In the genomic region with DNA sequence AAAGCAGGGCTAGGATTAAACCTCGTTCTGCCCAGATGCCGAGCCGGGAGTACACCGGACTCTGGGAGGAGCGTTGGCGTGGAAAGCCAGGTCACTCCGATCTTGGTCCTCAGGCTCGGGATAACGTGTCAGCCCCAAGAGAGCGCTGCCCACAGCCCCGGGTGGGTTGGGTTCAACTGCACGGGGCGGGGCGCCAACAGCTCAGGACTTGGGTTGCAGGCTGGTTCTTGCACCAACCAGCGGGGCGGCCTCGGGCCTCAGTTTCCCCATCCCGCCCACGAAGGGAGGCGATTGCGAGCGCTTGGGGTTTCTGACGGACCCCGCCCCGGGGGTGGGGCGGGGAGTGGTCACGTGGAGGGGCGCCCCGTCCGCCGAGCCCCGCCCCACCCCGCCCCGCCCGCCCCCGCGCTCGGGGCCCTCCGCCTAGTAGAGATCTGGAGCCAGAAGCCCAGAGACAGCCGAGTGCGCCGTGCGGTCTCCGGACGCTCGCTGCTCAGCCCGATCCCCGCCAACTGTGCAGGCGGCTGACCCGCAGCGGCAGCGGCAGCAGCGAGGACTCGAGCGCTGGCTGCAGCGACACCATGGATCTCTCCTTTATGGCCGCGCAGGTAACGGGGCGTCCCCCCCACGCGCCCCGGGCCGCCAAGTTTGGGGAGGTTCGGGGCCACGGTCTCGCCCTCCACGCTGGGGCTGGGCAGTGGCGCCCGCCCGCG, we compare ENCODE assay signal across 8 cellular contexts. TPM values are rescaled to one million over a fixed set of nuclear protein-coding genes. Genes with fewer than 3 reads are reported as not detected.
DNase-seq lines count a peak whose midpoint lies in the region; ATAC-seq lines count a peak whose summit lies in the region.

C14orf132 (plus strand) TSS at position 443 of the 713 bp plus-strand sequence; CDS start at position 582, 139 bp downstream.

- peak within 1 kb of the TSS; percentile 48 for H3K4me3 ChIP-seq in naive thymus-derived CD4-positive, alpha-beta T cell (ENCODE audit: low read length)

- H3K27me3 ChIP-seq in naive thymus-derived CD4-positive, alpha-beta T cell (ENCODE audit: control insufficient read depth in 2 of 2, insufficient read depth in 2 of 2, low read length in 2 of 2): peaks cover 0 to 9% of the 10 kb centered on the region in 2 donors

- peaks cover 16% of the 10 kb centered on the region for H3K4me1 Mint-ChIP-seq in activated T-cell treated with anti-CD3 and anti-CD28 coated beads, Interleukin-2, amount 50 U/mL, for 4 hours (ENCODE audit: low read depth)
- H3K4me1 Mint-ChIP-seq in naive thymus-derived CD4-positive, alpha-beta T cell: peaks cover 11 to 44% (median 30%) of the 10 kb centered on the region in 7 donors

- no peaks in the 10 kb centered on the region for H3K36me3 ChIP-seq in naive thymus-derived CD4-positive, alpha-beta T cell (ENCODE audit: control insufficient read depth in 2 of 3, insufficient read depth in 3 of 3, low read length in 3 of 3)

- no peaks in the 10 kb centered on the region for H3K9me3 Mint-ChIP-seq in activated T-cell treated with anti-CD3 and anti-CD28 coated beads, Interleukin-2, amount 50 U/mL, for 4 hours
- no peaks in the 10 kb centered on the region for H3K9me3 Mint-ChIP-seq in naive thymus-derived CD4-positive, alpha-beta T cell

- peak within 1 kb of the TSS; percentile 77 for H3K4me3 Mint-ChIP-seq in activated T-cell treated with anti-CD3 and anti-CD28 coated beads, Interleukin-2, amount 50 U/mL, for 4 hours
- H3K4me3 Mint-ChIP-seq in naive thymus-derived CD4-positive, alpha-beta T cell: peak within 1 kb of the TSS; percentile 76 to 93 (median 84)

- peaks cover 0 to 5% of the 10 kb centered on the region in 2 donors for H3K4me1 ChIP-seq in naive thymus-derived CD4-positive, alpha-beta T cell (ENCODE audit: control insufficient read depth in 2 of 2, insufficient read depth in 2 of 2, low read length in 2 of 2)

- H3K9me3 ChIP-seq in naive thymus-derived CD4-positive, alpha-beta T cell (ENCODE audit: control insufficient read depth in 2 of 3, low read length in 3 of 3): no peaks in the 10 kb centered on the region

- POLR2A ChIA-PET in naive thymus-derived CD4-positive, alpha-beta T cell (lab: Charles Lee): interaction anchor here (3.6 kb wide), 1 partner anchor 12 kb away, joined by 15 read pairs; no protein-coding TSS in a partner anchor

- CTCF ChIA-PET in naive thymus-derived CD4-positive, alpha-beta T cell (lab: Charles Lee): interaction anchor here (0.8 to 1.8 kb wide), 4 partner anchors 9 to 45 kb away, joined by 3 to 4 read pairs (median 4); no protein-coding TSS in a partner anchor

- peak within 1 kb of the TSS; percentile 18 for H3K27ac ChIP-seq in naive thymus-derived CD4-positive, alpha-beta T cell (ENCODE audit: low read depth, low read length)

- no peaks in the 10 kb centered on the region for H3K36me3 Mint-ChIP-seq in activated T-cell treated with anti-CD3 and anti-CD28 coated beads, Interleukin-2, amount 50 U/mL, for 4 hours (ENCODE audit: insufficient read depth)
- H3K36me3 Mint-ChIP-seq in naive thymus-derived CD4-positive, alpha-beta T cell: peaks cover 0 to 6% (median 0%) of the 10 kb centered on the region in 5 donors

- peak; percentile 86 to 87 for ATAC-seq in activated T-cell treated with anti-CD3 and anti-CD28 coated beads, Interleukin-2, amount 50 U/mL, for 4 hours
- ATAC-seq in naive thymus-derived CD4-positive, alpha-beta T cell: peak; percentile 85
- no peak for ATAC-seq in HG03354 (IDR thresholded peaks at IDR 0.05; ENCODE audit: poor library complexity, severe bottlenecking, unreplicated experiment)

- H3K27me3 Mint-ChIP-seq in activated T-cell treated with anti-CD3 and anti-CD28 coated beads, Interleukin-2, amount 50 U/mL, for 4 hours (ENCODE audit: low read depth): peaks cover 48% of the 10 kb centered on the region
- peaks cover 0 to 53% (median 32%) of the 10 kb centered on the region in 5 donors for H3K27me3 Mint-ChIP-seq in naive thymus-derived CD4-positive, alpha-beta T cell

- intact Hi-C loops in naive thymus-derived CD4-positive, alpha-beta T cell (cut with micrococcal nuclease): loop anchor here in 1 of 2 donors (1.0 to 5.0 kb wide), 3 partner anchors 12 to 463 kb away; partner anchors contain the start of gene PAPOLA

- DNase-seq in NCI-H2081 (lab: John Stamatoyannopoulos, UW) (peak; percentile 19 to 54), NCI-H2081 treated with DMSO at 0.1 percent for 48 hours (lab: John Stamatoyannopoulos, UW) (no peak), NCI-H2196 (lab: John Stamatoyannopoulos, UW; ENCODE audit: unreplicated experiment) (peak; percentile 31), fibroblast of gingiva (ENCODE audit: low read depth) (peak; percentile 37)
- peak; percentile 46 for DNase-seq in activated T-cell treated with anti-CD3 and anti-CD28 coated beads, Interleukin-2, amount 50 U/mL, for 4 hours
- peak; percentile 7 to 56 (median 27) for DNase-seq in naive thymus-derived CD4-positive, alpha-beta T cell
- peak; percentile 48 for DNase-seq in stimulated activated naive CD4-positive, alpha-beta T cell treated with Interleukin-2 at 50 U/mL for 16 hours (lab: John Stamatoyannopoulos, UW)

- H3K27ac Mint-ChIP-seq in naive thymus-derived CD4-positive, alpha-beta T cell: peak within 1 kb of the TSS in 5 of 9 donors; percentile 25 to 74 (median 62)

RNA-seq across cellular contexts. Expression of gene C14orf132, which starts in this region (rescaled TPM):
- total RNA-seq in activated T-cell treated with anti-CD3 and anti-CD28 coated beads, Interleukin-2, amount 50 U/mL, for 4 hours: under 1 TPM; 0.38 to 0.61 (median 0.43) TPM
- total RNA-seq in naive thymus-derived CD4-positive, alpha-beta T cell: 10 to 100 TPM in 2 of 5 experiments, 1 to 10 TPM in 2, under 1 TPM in 1; 0.41 to 22.9 (median 7.8) TPM
- polyA plus RNA-seq in naive thymus-derived CD4-positive, alpha-beta T cell: 1 to 10 TPM; 3.9 to 7.2 TPM

Comparison
In these comparisons a context has a peak if more than half of its experiments do, and no peak if none do; other contexts are left out.
1. Peak in DNase-seq and ATAC-seq in activated T-cell treated with anti-CD3 and anti-CD28 coated beads, Interleukin-2, amount 50 U/mL, for 4 hours; RNA of the gene not detected or under 1 TPM.